24 cellular contexts compared by ENCODE assay signal in the genomic region with DNA sequence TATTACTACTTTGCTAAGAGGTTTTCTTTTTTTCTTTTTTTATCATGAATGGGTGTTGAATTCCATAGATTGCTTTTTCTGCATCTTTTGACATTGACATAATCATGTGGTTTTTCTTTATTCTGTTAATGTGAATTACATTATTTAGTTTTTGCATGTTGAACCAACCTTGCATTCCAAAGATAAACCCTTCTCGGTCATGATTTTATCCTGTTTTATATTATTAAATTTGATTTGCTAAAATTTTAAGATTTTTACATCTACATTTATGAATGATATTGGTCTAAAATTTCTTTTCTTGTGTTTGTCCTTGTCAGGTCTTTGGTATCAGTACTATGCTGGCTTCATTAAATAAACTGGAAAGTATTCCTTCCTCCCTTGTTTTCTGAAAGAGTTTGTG.
DNase-seq lines count a peak whose midpoint lies in the region; ATAC-seq, FAIRE-seq and TF ChIP-seq lines count a peak whose summit lies in the region.
"Had no signal": no experiment of that assay in that cellular context is flagged by ENCODE, and none has a peak within 500 bp of the region (broad histone marks: within the 10 kb centered on the region; RNA-seq: fewer than 3 reads in every experiment).

No MANE protein-coding gene starts in this region.

- H3K27ac Mint-ChIP-seq in stimulated activated naive CD8-positive, alpha-beta T cell treated with anti-CD3 and anti-CD28 coated beads, Interleukin-15, amount 100 ng/mL, for 72 hours: no peak overlapping the region
- H3K27ac Mint-ChIP-seq: CD14-positive monocyte; CD4-positive, alpha-beta memory T cell; CD4-positive, CD25-positive, alpha-beta regulatory T cell; CD8-positive, alpha-beta memory T cell had no signal

- H4K20me1 ChIP-seq in K562 (replicated peaks; ENCODE audit: control insufficient read depth, insufficient read depth, low read length): no peaks in the 10 kb centered on the region
- H4K20me1 ChIP-seq: BLaER1 had no signal

- in situ Hi-C loops in K562 (cut with MboI): no loop called here

- TF ChIP-seq CTCF in HEK293 (tag by site-specific recombination; IDR thresholded peaks at IDR 0.05): no peak
- no peak for TF ChIP-seq CTCF in K562 (IDR thresholded peaks at IDR 0.05 in 2 of 3, conservative IDR thresholded peaks at IDR 0.05 in 1 of 3; ENCODE audit: insufficient read depth in 2 of 3, low read depth in 1 of 3, low read length in 3 of 3)

- H3K36me3 ChIP-seq in HEK293 (ENCODE audit: control insufficient read depth in 2 of 2, insufficient read depth in 1 of 2, low read length in 2 of 2) (no peaks in the 10 kb centered on the region; a peak in 1 of 3 replicates), K562 (ENCODE audit: control insufficient read depth, insufficient read depth, low read length) (no peaks in the 10 kb centered on the region)
- H3K36me3 ChIP-seq: BE2C had no signal

- H3K4me1 Mint-ChIP-seq in stimulated activated naive CD8-positive, alpha-beta T cell treated with anti-CD3 and anti-CD28 coated beads, Interleukin-15, amount 100 ng/mL, for 72 hours: no peaks in the 10 kb centered on the region
- H3K4me1 Mint-ChIP-seq: CD14-positive monocyte; CD8-positive, alpha-beta memory T cell had no signal

- POLR2A ChIA-PET in HEK293 (lab: Yijun Ruan, JAX) (no interaction called here), K562 (lab: Yijun Ruan, JAX) (no interaction called here)

- FAIRE-seq in G401.6 (lab: Jason Lieb, UNC) (peak; percentile 65), K562 (lab: Jason Lieb, UNC) (no peak)
- FAIRE-seq: GM12891, GM19239 had no signal

- no peak for DNase-seq in K562 (ENCODE audit: extremely low read depth in 1 of 4, low spot score in 3 of 4)
- no peak for DNase-seq in stimulated activated naive CD8-positive, alpha-beta T cell treated with anti-CD3 and anti-CD28 coated beads, Interleukin-15, amount 100 ng/mL, for 72 hours
- DNase-seq: 8988T; ACHN; BE2C; C1 segment of cervical spinal cord; CD4-positive, alpha-beta memory T cell; CD4-positive, CD25-positive, alpha-beta regulatory T cell; CD8-positive, alpha-beta memory T cell; COR-L47; DMS 273 treated with DMSO at 0.1 percent for 48 hours; DMS153; DMS53; DMS79; DND-41; EL; GF-D8 had no signal

- no peaks in the 10 kb centered on the region for H3K27me3 Mint-ChIP-seq in stimulated activated naive CD8-positive, alpha-beta T cell treated with anti-CD3 and anti-CD28 coated beads, Interleukin-15, amount 100 ng/mL, for 72 hours
- H3K27me3 Mint-ChIP-seq: CD4-positive, alpha-beta memory T cell; CD4-positive, CD25-positive, alpha-beta regulatory T cell; CD8-positive, alpha-beta memory T cell had no signal

- no peak overlapping the region for H3K9ac ChIP-seq in K562 (ENCODE audit: insufficient read depth in 1 of 2, low read depth in 2 of 2, low read length in 2 of 2)
- H3K9ac ChIP-seq: BLaER1 had no signal

- no peak overlapping the region for H3K4me2 ChIP-seq in K562 (ENCODE audit: insufficient read depth, low read length)
- H3K4me2 ChIP-seq: BLaER1 had no signal

- H3K4me3 Mint-ChIP-seq in stimulated activated naive CD8-positive, alpha-beta T cell treated with anti-CD3 and anti-CD28 coated beads, Interleukin-15, amount 100 ng/mL, for 72 hours: no peak overlapping the region
- H3K4me3 Mint-ChIP-seq: CD14-positive monocyte; CD4-positive, alpha-beta memory T cell; CD4-positive, CD25-positive, alpha-beta regulatory T cell; CD8-positive, alpha-beta memory T cell had no signal

- H3K4me1 ChIP-seq in HEK293 (ENCODE audit: control insufficient read depth, insufficient read depth, low read length): 0 out of 2 replicates have a peak, but pooled peaks cover 3% of the 10 kb centered on the region
- H3K4me1 ChIP-seq in K562 (replicated peaks in 1 of 2; ENCODE audit: control insufficient read depth in 2 of 2, insufficient read depth in 2 of 2, low read length in 2 of 2): no peaks in the 10 kb centered on the region
- H3K4me1 ChIP-seq: BLaER1 had no signal

- TF ChIP-seq RAD21 in K562 (CRISPR knock-in tag; conservative IDR thresholded peaks at IDR 0.05 in 1 of 2, IDR thresholded peaks at IDR 0.05 in 1 of 2): no peak

- TF ChIP-seq EP300 in K562 (IDR thresholded peaks at IDR 0.05; ENCODE audit: low read length): no peak

- H3K4me3 ChIP-seq in HEK293 (ENCODE audit: low read depth, low read length): no peak overlapping the region
- H3K4me3 ChIP-seq in K562: no peak overlapping the region
- H3K4me3 ChIP-seq: BLaER1 had no signal

- CTCF ChIA-PET in HEK293 (lab: Yijun Ruan, JAX): no interaction called here
- CTCF ChIA-PET in K562 (lab: Yijun Ruan, JAX; ENCODE audit: low intra/inter-chr PET ratio): no interaction called here

- H3K79me2 ChIP-seq in K562 (ENCODE audit: control insufficient read depth, insufficient read depth, low read length): no peaks in the 10 kb centered on the region

- no peak for ATAC-seq in K562
- no peak for ATAC-seq in stimulated activated naive CD8-positive, alpha-beta T cell treated with anti-CD3 and anti-CD28 coated beads, Interleukin-15, amount 100 ng/mL, for 72 hours
- no peak for ATAC-seq in HG03159 (IDR thresholded peaks at IDR 0.05; ENCODE audit: unreplicated experiment)

- no peaks in the 10 kb centered on the region for H3K27me3 ChIP-seq in K562 (ENCODE audit: control insufficient read depth in 2 of 2, insufficient read depth in 2 of 2, low read length in 2 of 2)
- H3K27me3 ChIP-seq: BE2C, BLaER1 had no signal

- H2AFZ ChIP-seq in K562 (ENCODE audit: low read depth, low read length): no peak overlapping the region

- H3K27ac ChIP-seq in HEK293 (ENCODE audit: extremely low read depth, low read depth, low read length) (no peak overlapping the region), K562 (ENCODE audit: extremely low read depth, low read depth, low read length) (no peak overlapping the region)
- H3K27ac ChIP-seq: BLaER1 had no signal

- H3K9me3 Mint-ChIP-seq in stimulated activated naive CD8-positive, alpha-beta T cell treated with anti-CD3 and anti-CD28 coated beads, Interleukin-15, amount 100 ng/mL, for 72 hours: peaks cover 0 to 4% of the 10 kb centered on the region in 2 donors

- WGBS in K562 (ENCODE audit: insufficient coverage, low coverage, missing lambda C conversion rate): 36% methylated on average over 1 of the region's 1 CpG

- no TSS peak for BruUV-seq in K562 (replicated peaks; lab: Mats Ljungman, UMichigan)

- H3K9me1 ChIP-seq in K562 (ENCODE audit: control insufficient read depth, insufficient read depth, low read length): no peaks in the 10 kb centered on the region

- TF ChIP-seq POLR2A in K562 (conservative IDR thresholded peaks at IDR 0.05): no peak

- H3K9me3 ChIP-seq in HEK293 (ENCODE audit: control insufficient read depth, insufficient read depth, low read depth, low read length): no peaks in the 10 kb centered on the region
- H3K9me3 ChIP-seq in K562 (replicated peaks; ENCODE audit: control insufficient read depth, insufficient read depth, low read depth, low read length): 0 out of 2 replicates have a peak, but pooled peaks cover 2% of the 10 kb centered on the region
- H3K9me3 ChIP-seq: BE2C had no signal

- intact Hi-C loops in K562 (cut with micrococcal nuclease): no loop called here

TF ChIP-seq in HEK293, 187 proteins besides CTCF, POLR2A, EP300 and RAD21:
- TF ChIP-seq ZNF354C (tag by site-specific recombination; IDR thresholded peaks at IDR 0.05; ENCODE audit: borderline replicate concordance, low read depth): no peak
- peak; percentile 56 for TF ChIP-seq SETDB1 (IDR thresholded peaks at IDR 0.05; ENCODE audit: insufficient read length, low read length)
TF ChIP-seq in HEK293: peak in this region for 1.

TF ChIP-seq in K562, 482 proteins besides CTCF, POLR2A, EP300 and RAD21:
- 0 out of 2 replicates have a peak, but pooled peaks have one; percentile 43 for TF ChIP-seq TRIM28 (IDR thresholded peaks at IDR 0.05)
- peak; percentile 70; the same call in 1 of the 2 replicates for TF ChIP-seq ZNF445 (CRISPR knock-in tag; IDR thresholded peaks at IDR 0.05; ENCODE audit: low read depth)
- TF ChIP-seq, protein P1, sequence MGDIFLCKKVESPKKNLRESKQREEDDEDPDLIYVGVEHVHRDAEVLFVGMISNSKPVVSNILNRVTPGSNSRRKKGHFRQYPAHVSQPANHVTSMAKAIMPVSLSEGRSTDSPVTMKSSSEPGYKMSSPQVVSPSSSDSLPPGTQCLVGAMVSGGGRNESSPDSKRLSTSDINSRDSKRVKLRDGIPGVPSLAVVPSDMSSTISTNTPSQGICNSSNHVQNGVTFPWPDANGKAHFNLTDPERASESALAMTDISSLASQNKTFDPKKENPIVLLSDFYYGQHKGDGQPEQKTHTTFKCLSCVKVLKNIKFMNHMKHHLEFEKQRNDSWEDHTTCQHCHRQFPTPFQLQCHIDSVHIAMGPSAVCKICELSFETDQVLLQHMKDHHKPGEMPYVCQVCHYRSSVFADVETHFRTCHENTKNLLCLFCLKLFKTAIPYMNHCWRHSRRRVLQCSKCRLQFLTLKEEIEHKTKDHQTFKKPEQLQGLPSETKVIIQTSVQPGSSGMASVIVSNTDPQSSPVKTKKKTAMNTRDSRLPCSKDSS (IDR thresholded peaks at IDR 0.05; ENCODE audit: low read depth, partially characterized antibody): no peak
- TF ChIP-seq CBX3 (IDR thresholded peaks at IDR 0.05; ENCODE audit: borderline replicate concordance in 1 of 2, low read length in 2 of 2): peak in 1 of 2 experiments; percentile 53; a peak in 1 of 3 replicates
- no peak for TF ChIP-seq SP1 (CRISPR knock-in tag; IDR thresholded peaks at IDR 0.05)
- TF ChIP-seq ZNF324 (CRISPR knock-in tag; IDR thresholded peaks at IDR 0.05): peak; percentile 94
